ENCODE assay signal across 21 cellular contexts in genomic region chr4:76257824-76258223, GRCh38. TPM values are rescaled to one million over a fixed set of nuclear protein-coding genes. Genes with fewer than 3 reads are reported as not detected.
DNase-seq lines count a peak whose midpoint lies in the region; ATAC-seq, FAIRE-seq and TF ChIP-seq lines count a peak whose summit lies in the region.
"Had no signal": no experiment of that assay in that cellular context is flagged by ENCODE, and none has a peak within 500 bp of the region (broad histone marks: within the 10 kb centered on the region; RNA-seq: fewer than 3 reads in every experiment).

No MANE protein-coding gene starts in this region.

- no peak overlapping the region for H3K9ac ChIP-seq in H9 (ENCODE audit: extremely low read depth, insufficient read length, low read length)
- no peak overlapping the region for H3K9ac ChIP-seq in endodermal cell (ENCODE audit: extremely low read depth, low read length, poor library complexity, severe bottlenecking)
- H3K9ac ChIP-seq: GM23248 had no signal

- 0 out of 3 replicates have a peak, but pooled peaks have one; percentile 13 for TF ChIP-seq CTCF in H9 (conservative IDR thresholded peaks at IDR 0.05)
- TF ChIP-seq CTCF in endodermal cell (conservative IDR thresholded peaks at IDR 0.05) = peak; percentile 24
- no peak for TF ChIP-seq CTCF in spleen (IDR thresholded peaks at IDR 0.05 in 8 of 11, conservative IDR thresholded peaks at IDR 0.05 in 3 of 11)
- no peak for TF ChIP-seq CTCF in HFFc6 (IDR thresholded peaks at IDR 0.05)

- no peaks in the 10 kb centered on the region for H4K20me1 ChIP-seq in H9 (ENCODE audit: control insufficient read depth, insufficient read depth, insufficient read length)

- H3K56ac ChIP-seq in H9 (ENCODE audit: insufficient read length, low read depth, low read length) = no peak overlapping the region

- ATAC-seq in left colon = peak; percentile 23

- H3K9me3 ChIP-seq in H9 (ENCODE audit: control insufficient read depth, low read depth, low read length) (no peaks in the 10 kb centered on the region), endodermal cell (ENCODE audit: control insufficient read depth, low read length) (no peaks in the 10 kb centered on the region), spleen (no peaks in the 10 kb centered on the region)
- H3K9me3 ChIP-seq: BE2C, Caco-2 had no signal

- H3K27me3 ChIP-seq in H9 (ENCODE audit: insufficient read depth, low read length) (no peaks in the 10 kb centered on the region), endodermal cell (ENCODE audit: control insufficient read depth, insufficient read depth, low read length, poor library complexity, severe bottlenecking) (peaks cover 15% of the 10 kb centered on the region), spleen (replicated peaks in 1 of 7) (peaks cover 0 to 14% (median 0%) of the 10 kb centered on the region in 7 donors)

- intact Hi-C loops in left colon (cut with DNase I, micrococcal nuclease) (no loop called here), spleen (cut with DNase I; ENCODE audit: low total_unique reads) (no loop called here)

- H3K4me1 Mint-ChIP-seq in H9 (peaks cover under 1 to 3% of the 10 kb centered on the region in 2 experiments; a peak in 1 of 4 replicates), endodermal cell (peaks cover 1% of the 10 kb centered on the region), HFFc6 (ENCODE audit: low read depth) (no peaks in the 10 kb centered on the region)
- H3K4me1 Mint-ChIP-seq: CD4-positive, CD25-positive, alpha-beta regulatory T cell; CD8-positive, alpha-beta memory T cell; IgD-negative memory B cell had no signal

- H3K79me1 ChIP-seq in H9 (ENCODE audit: insufficient read depth, low read depth, low read length, poor library complexity, severe bottlenecking) = no peaks in the 10 kb centered on the region

- H3K27ac Mint-ChIP-seq in H9 (peak overlapping the region in 1 of 3 experiments; percentile 1; a peak in 1 of 7 replicates), endodermal cell (no peak overlapping the region), HFFc6 (no peak overlapping the region)
- H3K27ac Mint-ChIP-seq: CD4-positive, CD25-positive, alpha-beta regulatory T cell; CD8-positive, alpha-beta memory T cell; IgD-negative memory B cell had no signal

- no peak overlapping the region for H3T11ph ChIP-seq in H9 (ENCODE audit: low read length)

- H3K4me3 Mint-ChIP-seq in H9 = no peak overlapping the region
- no peak overlapping the region for H3K4me3 Mint-ChIP-seq in endodermal cell
- H3K4me3 Mint-ChIP-seq in HFFc6 = no peak overlapping the region
- H3K4me3 Mint-ChIP-seq: CD4-positive, CD25-positive, alpha-beta regulatory T cell; CD8-positive, alpha-beta memory T cell; IgD-negative memory B cell had no signal

- H4K5ac ChIP-seq in H9 (ENCODE audit: insufficient read length, low read depth, low read length) = no peak overlapping the region

- no peak overlapping the region for H2AFZ ChIP-seq in H9 (ENCODE audit: low read length)
- H2AFZ ChIP-seq: GM23248 had no signal

- no peak overlapping the region for H3K14ac ChIP-seq in H9 (ENCODE audit: insufficient read depth, low read length)

- H3K36me3 Mint-ChIP-seq in H9 (ENCODE audit: insufficient read depth in 1 of 3, low read depth in 3 of 3) (no peaks in the 10 kb centered on the region), endodermal cell (ENCODE audit: low read depth) (no peaks in the 10 kb centered on the region), HFFc6 (ENCODE audit: low read depth) (no peaks in the 10 kb centered on the region)
- H3K36me3 Mint-ChIP-seq: CD4-positive, CD25-positive, alpha-beta regulatory T cell; CD8-positive, alpha-beta memory T cell had no signal

- DNase-seq in Ammon's horn (ENCODE audit: low spot score) (peak; percentile 19), H9 (no peak), endodermal cell (no peak), left colon (no peak), spleen (no peak), HFFc6 (no peak), HTR-8/SVneo (ENCODE audit: insufficient read length, low spot score) (no peak)
- DNase-seq in NK-92 treated with Interleukin-12 subunit alpha and Interleukin-12 subunit beta, amount 100 ng/mL, for 24 hours (lab: John Stamatoyannopoulos, UW) = no peak
- DNase-seq: BE2C; C1 segment of cervical spinal cord; Caco-2; CD4-positive, CD25-positive, alpha-beta regulatory T cell; CD8-positive, alpha-beta memory T cell; GM23248; HCEC 1CT; KG1 had no signal

- FAIRE-seq in HTR-8/SVneo (lab: Jason Lieb, UNC) = no peak
- FAIRE-seq: D721Med, G401.6, GM12891, GM19239 had no signal

- no peak overlapping the region for H3K23ac ChIP-seq in H9 (ENCODE audit: insufficient read length, low read depth, low read length)

- no peak overlapping the region for H3K27ac ChIP-seq in H9 (ENCODE audit: insufficient read length, low read depth, low read length)
- H3K27ac ChIP-seq in endodermal cell (ENCODE audit: low read depth, low read length) = no peak overlapping the region
- H3K27ac ChIP-seq in spleen = no peak overlapping the region
- H3K27ac ChIP-seq: GM23248 had no signal

- H3K4me1 ChIP-seq in H9 (ENCODE audit: insufficient read depth, low read length) = no peaks in the 10 kb centered on the region
- no peaks in the 10 kb centered on the region for H3K4me1 ChIP-seq in endodermal cell (ENCODE audit: control insufficient read depth, insufficient read depth, low read length)
- H3K4me1 ChIP-seq in spleen = no peaks in the 10 kb centered on the region
- H3K4me1 ChIP-seq: BE2C had no signal

- no peak overlapping the region for H3K18ac ChIP-seq in H9 (ENCODE audit: insufficient read length, low read depth, low read length)

- H3K4ac ChIP-seq in H9 (ENCODE audit: low read depth, low read length) = no peak overlapping the region

- peaks cover 23% of the 10 kb centered on the region for H3K27me3 Mint-ChIP-seq in H9 (ENCODE audit: low read depth)
- H3K27me3 Mint-ChIP-seq in endodermal cell (ENCODE audit: insufficient read depth) = peaks cover 20% of the 10 kb centered on the region
- H3K27me3 Mint-ChIP-seq in HFFc6 (ENCODE audit: insufficient read depth) = peaks cover 54% of the 10 kb centered on the region

- H2BK20ac ChIP-seq in H9 (ENCODE audit: low read depth, low read length, poor library complexity, severe bottlenecking) = no peak overlapping the region

- no peak overlapping the region for H4K8ac ChIP-seq in H9 (replicated peaks; ENCODE audit: insufficient read length, low read depth, low read length)

- H2BK15ac ChIP-seq in H9 (ENCODE audit: low read depth, low read length) = no peak overlapping the region

- H2AK5ac ChIP-seq in H9 (ENCODE audit: insufficient read length, low read length) = no peak overlapping the region

- H3K9me3 Mint-ChIP-seq in H9 = no peaks in the 10 kb centered on the region
- no peaks in the 10 kb centered on the region for H3K9me3 Mint-ChIP-seq in endodermal cell
- no peaks in the 10 kb centered on the region for H3K9me3 Mint-ChIP-seq in HFFc6
- H3K9me3 Mint-ChIP-seq: CD4-positive, CD25-positive, alpha-beta regulatory T cell; CD8-positive, alpha-beta memory T cell; IgD-negative memory B cell had no signal

- H3K4me3 ChIP-seq in endodermal cell (ENCODE audit: low read length) (no peak overlapping the region), spleen (no peak overlapping the region)
- H3K4me3 ChIP-seq: GM23248 had no signal

- no peak overlapping the region for H2BK5ac ChIP-seq in H9 (ENCODE audit: insufficient read length, low read length)

- no peak overlapping the region for H4K91ac ChIP-seq in H9 (ENCODE audit: insufficient read length, low read depth, low read length)

- H3K4me2 ChIP-seq in H9 (ENCODE audit: insufficient read depth, insufficient read length, low read length) = no peak overlapping the region

- no peaks in the 10 kb centered on the region for H3K36me3 ChIP-seq in endodermal cell (ENCODE audit: control insufficient read depth, insufficient read depth, low read length)
- H3K36me3 ChIP-seq in spleen = no peaks in the 10 kb centered on the region
- H3K36me3 ChIP-seq: BE2C had no signal

- no peaks in the 10 kb centered on the region for H3K23me2 ChIP-seq in H9 (ENCODE audit: insufficient read length, low read depth, low read length, poor library complexity, severe bottlenecking)

- no peak for TF ChIP-seq POLR2A in spleen (IDR thresholded peaks at IDR 0.05)

- WGBS in H9 (ENCODE audit: extremely low coverage, insufficient read length, low lambda C conversion rate) = no CpG with 5 or more reads among the region's 3 CpGs
- WGBS in endodermal cell (ENCODE audit: insufficient coverage in 1 of 2, insufficient read length in 1 of 2), 2 experiments = 92 to 97% methylated on average over 2 to 3 of the region's 3 CpGs
- WGBS in spleen, 5 donors = 90 to 96% (median 94%) methylated on average over 3 of the region's 3 CpGs

- H2BK12ac ChIP-seq in H9 (ENCODE audit: insufficient read length, low read depth, low read length) = no peak overlapping the region

- H3K79me2 ChIP-seq in H9 (ENCODE audit: insufficient read depth, low read length) = no peaks in the 10 kb centered on the region

- H2BK120ac ChIP-seq in H9 (ENCODE audit: low read depth, low read length, poor library complexity, severe bottlenecking) = no peak overlapping the region

RNA-seq across cellular contexts. Expression of gene FAM47E, which starts 6.3 kb away (rescaled TPM):
- total RNA-seq in H9 (2021) (1.0 and 2.0 TPM in 2 replicates), endodermal cell (1 to 10 TPM in 1 of 2 donors, under 1 TPM in 1; 0.84 to 2.5 TPM), left colon (1 to 10 TPM; 6.1 to 6.5 TPM), spleen (1 to 10 TPM in 6 of 7 donors, under 1 TPM in 1; 0.66 to 6.2 (median 2.4) TPM)
- polyA plus RNA-seq in endodermal cell (2013, experiment 1 of 2) = 5.7 TPM
- 3.5 TPM for polyA plus RNA-seq in endodermal cell (2013, experiment 2 of 2)
- 1 to 10 TPM; 1.0 to 1.4 (median 1.3) TPM for polyA plus RNA-seq in spleen
- total RNA-seq in HFFc6 (2021; fragmentation: NEBNext Ultra II Directional; extraction: Animal tissue kit (Norgen Biotek cat#: 25700)) = under 1 TPM in 1 of 6 experiments, not detected in 5; 0.17 TPM
- total RNA-seq: CD8-positive, alpha-beta memory T cell; GM23248 had no signal
- polyA plus RNA-seq: CD8-positive, alpha-beta memory T cell; GM23248; IgD-negative memory B cell had no signal

RNA-seq across cellular contexts. Expression of gene SCARB2, which starts 44.2 kb away (rescaled TPM):
- 35.4 and 36.4 TPM in 2 replicates for total RNA-seq in H9 (2021)
- total RNA-seq in endodermal cell = 10 to 100 TPM; 45.8 to 78.5 TPM
- 76.5 TPM for polyA plus RNA-seq in endodermal cell (2013, experiment 1 of 2)
- 71.8 TPM for polyA plus RNA-seq in endodermal cell (2013, experiment 2 of 2)
- 100 to 1,000 TPM; 176 to 179 TPM for total RNA-seq in left colon
- total RNA-seq in spleen = 100 to 1,000 TPM; 107 to 201 (median 156) TPM
- polyA plus RNA-seq in spleen = 10 to 100 TPM; 27.2 to 32.0 (median 28.8) TPM
- 100 to 1,000 TPM; 126 to 145 (median 138) TPM for total RNA-seq in HFFc6 (2021; fragmentation: NEBNext Ultra II Directional; extraction: Animal tissue kit (Norgen Biotek cat#: 25700))

RNA-seq across cellular contexts. Expression of gene STBD1, which starts 48.7 kb away (rescaled TPM):
- total RNA-seq in H9 (2021) (1.1 TPM in 2 replicates), endodermal cell (1 to 10 TPM in 1 of 2 donors, under 1 TPM in 1; 0.31 to 1.3 TPM), left colon (10 to 100 TPM; 12.9 to 40.9 TPM), spleen (1 to 10 TPM in 6 of 7 donors, under 1 TPM in 1; 0.79 to 3.1 (median 2.1) TPM)
- polyA plus RNA-seq in endodermal cell (2013, experiment 1 of 2) = 2.2 TPM
- polyA plus RNA-seq in endodermal cell (2013, experiment 2 of 2) = 2.4 TPM
- polyA plus RNA-seq in spleen = under 1 TPM; 0.26 to 0.29 (median 0.26) TPM
- 1 to 10 TPM; 4.3 to 6.0 (median 5.4) TPM for total RNA-seq in HFFc6 (2021; fragmentation: NEBNext Ultra II Directional; extraction: Animal tissue kit (Norgen Biotek cat#: 25700))
- polyA plus RNA-seq: IgD-negative memory B cell had no signal

Comparison
In these comparisons a context has a peak if more than half of its experiments do, and no peak if none do; other contexts are left out.
1. CTCF ChIP-seq: peak in H9 (single experiment) and endodermal cell (single experiment); none in spleen (0 of 11) and HFFc6 (single experiment).